ENCODE assay signal across 15 cellular contexts in genomic region chr7:50332241-50333176, GRCh38. TPM values are rescaled to one million over a fixed set of nuclear protein-coding genes. Genes with fewer than 3 reads are reported as not detected.
DNase-seq lines count a peak whose midpoint lies in the region; ATAC-seq and TF ChIP-seq lines count a peak whose summit lies in the region.
"Had no signal": no experiment of that assay in that cellular context is flagged by ENCODE, and none has a peak within 500 bp of the region (broad histone marks: within the 10 kb centered on the region; RNA-seq: fewer than 3 reads in every experiment).

No MANE protein-coding gene starts in this region.

- no peak for TF ChIP-seq POLR2A in spleen (IDR thresholded peaks at IDR 0.05)

- no peaks in the 10 kb centered on the region for H3F3A ChIP-seq in GM23338 (replicated peaks; ENCODE audit: low read depth)

- no peaks in the 10 kb centered on the region for H3K27me3 Mint-ChIP-seq in activated CD4-positive, alpha-beta memory T cell treated with anti-CD3 and anti-CD28 coated beads for 36 hours
- H3K27me3 Mint-ChIP-seq in activated CD4-positive, alpha-beta memory T cell treated with anti-CD3 and anti-CD28 coated beads, Interleukin-2, amount 10 ng/mL, durations not matched to agents 7 days and 5 days: no peaks in the 10 kb centered on the region
- peaks cover 2% of the 10 kb centered on the region for H3K27me3 Mint-ChIP-seq in GM23338 (ENCODE audit: insufficient read depth, low read depth, poor library complexity)
- H3K27me3 Mint-ChIP-seq in activated T-helper 1 cell treated with anti-CD3 and anti-CD28 coated beads, Interleukin-12 subunit alpha, Interleukin-12 subunit beta, Interleukin-2, Interleukin-4 antibody, amounts not matched to agents 30 ng/mL and 10 ng/mL and 1 ng/mL, durations not matched to agents 14 hours and 24 hours and 36 hours (ENCODE audit: insufficient read depth): no peaks in the 10 kb centered on the region

- TF ChIP-seq CTCF in GM23338 (conservative IDR thresholded peaks at IDR 0.05; ENCODE audit: low read depth in 2 of 2) (no peak), spleen (IDR thresholded peaks at IDR 0.05 in 8 of 11, conservative IDR thresholded peaks at IDR 0.05 in 3 of 11) (no peak)

- H2AFZ ChIP-seq in GM23338: 0 out of 2 replicates have a peak overlapping the region, but pooled peaks have one; percentile 1

- no peak overlapping the region for H3K4me2 ChIP-seq in GM23338

- H3K4me3 Mint-ChIP-seq in activated CD4-positive, alpha-beta memory T cell treated with anti-CD3 and anti-CD28 coated beads for 36 hours: no peak overlapping the region
- H3K4me3 Mint-ChIP-seq in activated CD4-positive, alpha-beta memory T cell treated with anti-CD3 and anti-CD28 coated beads, Interleukin-2, amount 10 ng/mL, durations not matched to agents 7 days and 5 days: no peak overlapping the region
- H3K4me3 Mint-ChIP-seq in GM23338: no peak overlapping the region
- H3K4me3 Mint-ChIP-seq in activated T-helper 1 cell treated with anti-CD3 and anti-CD28 coated beads, Interleukin-12 subunit alpha, Interleukin-12 subunit beta, Interleukin-2, Interleukin-4 antibody, amounts not matched to agents 30 ng/mL and 10 ng/mL and 1 ng/mL, durations not matched to agents 14 hours and 24 hours and 36 hours: peak overlapping the region; percentile 73
- H3K4me3 Mint-ChIP-seq: T-helper 1 cell treated with Interleukin-12 subunit alpha and Interleukin-12 subunit beta and Interleukin-4 antibody, amounts not matched to agents 30 μg/mL and 1 μg/mL, for 36 hours had no signal

- H3K27ac ChIP-seq in GM23338 (ENCODE audit: low read depth) (no peak overlapping the region), spleen (peak overlapping the region; percentile 69 to 92 (median 82))
- H3K27ac ChIP-seq: cardiac muscle cell, RWPE1 had no signal

- peaks cover 14% of the 10 kb centered on the region for H3K4me1 Mint-ChIP-seq in activated CD4-positive, alpha-beta memory T cell treated with anti-CD3 and anti-CD28 coated beads for 36 hours (ENCODE audit: low read depth)
- H3K4me1 Mint-ChIP-seq in activated CD4-positive, alpha-beta memory T cell treated with anti-CD3 and anti-CD28 coated beads, Interleukin-2, amount 10 ng/mL, durations not matched to agents 7 days and 5 days: peaks cover 15% of the 10 kb centered on the region
- H3K4me1 Mint-ChIP-seq in GM23338: peaks cover 11% of the 10 kb centered on the region
- H3K4me1 Mint-ChIP-seq in activated T-helper 1 cell treated with anti-CD3 and anti-CD28 coated beads, Interleukin-12 subunit alpha, Interleukin-12 subunit beta, Interleukin-2, Interleukin-4 antibody, amounts not matched to agents 30 ng/mL and 10 ng/mL and 1 ng/mL, durations not matched to agents 14 hours and 24 hours and 36 hours (ENCODE audit: low read depth): peaks cover 52% of the 10 kb centered on the region

- H3K36me3 ChIP-seq in GM23338 (ENCODE audit: insufficient read depth) (no peaks in the 10 kb centered on the region), spleen (peaks cover 0 to 65% (median 15%) of the 10 kb centered on the region in 6 donors)
- H3K36me3 ChIP-seq: cardiac muscle cell had no signal

- POLR2A ChIA-PET in activated CD4-positive, alpha-beta memory T cell treated with anti-CD3 and anti-CD28 coated beads for 36 hours (lab: Charles Lee): interaction anchor here (1.0 to 4.0 kb wide), 12 partner anchors 8 to 126 kb away, joined by 3 to 42 read pairs (median 5); partner anchors contain the start of gene IKZF1
- POLR2A ChIA-PET in activated CD4-positive, alpha-beta memory T cell treated with anti-CD3 and anti-CD28 coated beads, Interleukin-2, amount 10 ng/mL, durations not matched to agents 7 days and 5 days (lab: Charles Lee): interaction anchor here (0.8 to 5.2 kb wide), 12 partner anchors 8 to 127 kb away, joined by 3 to 264 read pairs (median 9); partner anchors contain the start of gene IKZF1

- H3K79me2 ChIP-seq in GM23338 (replicated peaks; ENCODE audit: insufficient read depth): no peaks in the 10 kb centered on the region

- H3K4me1 ChIP-seq in GM23338 (ENCODE audit: insufficient read depth) (0 out of 2 replicates have a peak, but pooled peaks cover 5% of the 10 kb centered on the region), spleen (peaks cover 74 to 100% (median 90%) of the 10 kb centered on the region in 6 donors)

- 55 to 76% (median 70%) methylated on average over 8 of the region's 8 CpGs for WGBS in spleen, 5 donors

- ATAC-seq in GM23338 (no peak), HG02571 (IDR thresholded peaks at IDR 0.05; ENCODE audit: unreplicated experiment) (no peak)
- ATAC-seq: HepG2 had no signal

- no peaks in the 10 kb centered on the region for H3K9me3 ChIP-seq in spleen

- H4K20me1 ChIP-seq in GM23338 (replicated peaks; ENCODE audit: insufficient read depth): no peaks in the 10 kb centered on the region

- H3K9me3 Mint-ChIP-seq in activated CD4-positive, alpha-beta memory T cell treated with anti-CD3 and anti-CD28 coated beads for 36 hours: no peaks in the 10 kb centered on the region
- H3K9me3 Mint-ChIP-seq in activated CD4-positive, alpha-beta memory T cell treated with anti-CD3 and anti-CD28 coated beads, Interleukin-2, amount 10 ng/mL, durations not matched to agents 7 days and 5 days: no peaks in the 10 kb centered on the region
- H3K9me3 Mint-ChIP-seq in GM23338: no peaks in the 10 kb centered on the region
- no peaks in the 10 kb centered on the region for H3K9me3 Mint-ChIP-seq in activated T-helper 1 cell treated with anti-CD3 and anti-CD28 coated beads, Interleukin-12 subunit alpha, Interleukin-12 subunit beta, Interleukin-2, Interleukin-4 antibody, amounts not matched to agents 30 ng/mL and 10 ng/mL and 1 ng/mL, durations not matched to agents 14 hours and 24 hours and 36 hours
- H3K9me3 Mint-ChIP-seq: T-helper 1 cell treated with Interleukin-12 subunit alpha and Interleukin-12 subunit beta and Interleukin-4 antibody, amounts not matched to agents 30 μg/mL and 1 μg/mL, for 36 hours had no signal

- H3K9me2 ChIP-seq in GM23338 (ENCODE audit: insufficient read depth): no peaks in the 10 kb centered on the region

- no peak overlapping the region for H3K27ac Mint-ChIP-seq in activated CD4-positive, alpha-beta memory T cell treated with anti-CD3 and anti-CD28 coated beads for 36 hours
- H3K27ac Mint-ChIP-seq in activated CD4-positive, alpha-beta memory T cell treated with anti-CD3 and anti-CD28 coated beads, Interleukin-2, amount 10 ng/mL, durations not matched to agents 7 days and 5 days: no peak overlapping the region
- no peak overlapping the region for H3K27ac Mint-ChIP-seq in GM23338
- peak overlapping the region; percentile 81 for H3K27ac Mint-ChIP-seq in activated T-helper 1 cell treated with anti-CD3 and anti-CD28 coated beads, Interleukin-12 subunit alpha, Interleukin-12 subunit beta, Interleukin-2, Interleukin-4 antibody, amounts not matched to agents 30 ng/mL and 10 ng/mL and 1 ng/mL, durations not matched to agents 14 hours and 24 hours and 36 hours
- H3K27ac Mint-ChIP-seq: T-helper 1 cell treated with Interleukin-12 subunit alpha and Interleukin-12 subunit beta and Interleukin-4 antibody, amounts not matched to agents 30 μg/mL and 1 μg/mL, for 36 hours had no signal

- peaks cover 49% of the 10 kb centered on the region for H3K36me3 Mint-ChIP-seq in activated CD4-positive, alpha-beta memory T cell treated with anti-CD3 and anti-CD28 coated beads for 36 hours
- peaks cover 27% of the 10 kb centered on the region for H3K36me3 Mint-ChIP-seq in activated CD4-positive, alpha-beta memory T cell treated with anti-CD3 and anti-CD28 coated beads, Interleukin-2, amount 10 ng/mL, durations not matched to agents 7 days and 5 days (ENCODE audit: low read depth)
- H3K36me3 Mint-ChIP-seq in GM23338 (ENCODE audit: low read depth): no peaks in the 10 kb centered on the region
- peaks cover 42% of the 10 kb centered on the region for H3K36me3 Mint-ChIP-seq in activated T-helper 1 cell treated with anti-CD3 and anti-CD28 coated beads, Interleukin-12 subunit alpha, Interleukin-12 subunit beta, Interleukin-2, Interleukin-4 antibody, amounts not matched to agents 30 ng/mL and 10 ng/mL and 1 ng/mL, durations not matched to agents 14 hours and 24 hours and 36 hours (ENCODE audit: low read depth)

- CTCF ChIA-PET in activated CD4-positive, alpha-beta memory T cell treated with anti-CD3 and anti-CD28 coated beads for 36 hours (lab: Charles Lee): interaction anchor here (0.9 to 2.4 kb wide), 9 partner anchors 12 to 127 kb away, joined by 3 to 18 read pairs (median 4); no protein-coding TSS in a partner anchor
- CTCF ChIA-PET in activated CD4-positive, alpha-beta memory T cell treated with anti-CD3 and anti-CD28 coated beads, Interleukin-2, amount 10 ng/mL, durations not matched to agents 7 days and 5 days (lab: Charles Lee): interaction anchor here (0.8 to 2.8 kb wide), 11 partner anchors 11 to 189 kb away, joined by 3 to 14 read pairs (median 5); no protein-coding TSS in a partner anchor

- peak; percentile 23 for DNase-seq in activated CD4-positive, alpha-beta memory T cell treated with anti-CD3 and anti-CD28 coated beads for 36 hours
- DNase-seq in activated CD4-positive, alpha-beta memory T cell treated with anti-CD3 and anti-CD28 coated beads, Interleukin-2, amount 10 ng/mL, durations not matched to agents 7 days and 5 days: no peak
- DNase-seq in GM23338 (ENCODE audit: low spot score) (no peak), spleen (no peak), COLO668 (lab: John Stamatoyannopoulos, UW; ENCODE audit: unreplicated experiment) (no peak)
- no peak for DNase-seq in activated T-helper 1 cell treated with anti-CD3 and anti-CD28 coated beads, Interleukin-12 subunit alpha, Interleukin-12 subunit beta, Interleukin-2, Interleukin-4 antibody, amounts not matched to agents 30 ng/mL and 10 ng/mL and 1 ng/mL, durations not matched to agents 14 hours and 24 hours and 36 hours (ENCODE audit: low spot score)
- DNase-seq in activated CD4-positive, CD25-positive, alpha-beta regulatory T cell treated with anti-CD3 and anti-CD28 coated beads, Interleukin-2, amount 50 U/mL, for 72 hours: no peak
- DNase-seq: activated gamma-delta T cell, DMS 273 treated with DMSO at 0.1 percent for 48 hours, NCI-H446 had no signal

- H3K27me3 ChIP-seq in GM23338 (ENCODE audit: insufficient read depth) (no peaks in the 10 kb centered on the region), spleen (replicated peaks in 1 of 7) (no peaks in the 10 kb centered on the region)
- H3K27me3 ChIP-seq: cardiac muscle cell had no signal

- H3K4me3 ChIP-seq in GM23338 (no peak overlapping the region), spleen (peak overlapping the region in 2 of 8 donors; percentile 2 to 31)
- H3K4me3 ChIP-seq: cardiac muscle cell had no signal

- intact Hi-C loops in activated CD4-positive, alpha-beta memory T cell treated with anti-CD3 and anti-CD28 coated beads for 36 hours (cut with micrococcal nuclease): loop anchor here (1.0 to 5.0 kb wide), 3 partner anchors 8 to 35 kb away; no protein-coding TSS in a partner anchor
- intact Hi-C loops in activated T-helper 1 cell treated with anti-CD3 and anti-CD28 coated beads, Interleukin-12 subunit alpha, Interleukin-12 subunit beta, Interleukin-2, Interleukin-4 antibody, amounts not matched to agents 30 ng/mL and 10 ng/mL and 1 ng/mL, durations not matched to agents 14 hours and 24 hours and 36 hours (cut with micrococcal nuclease): loop anchor here (1.0 to 2.0 kb wide), 4 partner anchors 8 to 65 kb away; no protein-coding TSS in a partner anchor
- intact Hi-C loops in spleen (cut with DNase I; ENCODE audit: low total_unique reads): no loop called here

RNA-seq across cellular contexts. Expression of gene IKZF1, which starts 28.0 kb away (rescaled TPM):
- total RNA-seq in activated CD4-positive, alpha-beta memory T cell treated with anti-CD3 and anti-CD28 coated beads for 36 hours: 100 to 1,000 TPM; 207 to 216 TPM
- 100 to 1,000 TPM; 383 to 404 TPM for total RNA-seq in activated CD4-positive, alpha-beta memory T cell treated with anti-CD3 and anti-CD28 coated beads, Interleukin-2, amount 10 ng/mL, durations not matched to agents 7 days and 5 days
- total RNA-seq in GM23338 (2014; rRNA removed; shearing (Covaris generic)): 0.43 and 1.8 TPM in 2 replicates
- 0.45 and 0.57 TPM in 2 replicates for polyA plus RNA-seq in GM23338 (2016; fragmentation: Nextera tagmentation; extraction: Ambion mirVana)
- 324 and 329 TPM in 2 replicates for total RNA-seq in activated T-helper 1 cell treated with anti-CD3 and anti-CD28 coated beads, Interleukin-12 subunit alpha, Interleukin-12 subunit beta, Interleukin-2, Interleukin-4 antibody, amounts not matched to agents 30 ng/mL and 10 ng/mL and 1 ng/mL, durations not matched to agents 14 hours and 24 hours and 36 hours
- total RNA-seq in spleen: 100 to 1,000 TPM; 212 to 389 (median 260) TPM
- polyA plus RNA-seq in spleen: 10 to 100 TPM; 36.4 to 39.2 (median 37.9) TPM
- total RNA-seq: HepG2 had no signal
- polyA plus RNA-seq: cardiac muscle cell, HepG2 had no signal

Comparison
In these comparisons a context has a peak if more than half of its experiments do, and no peak if none do; other contexts are left out.
1. RNA of gene IKZF1, which starts 28.0 kb away (total RNA-seq): 383 to 404 TPM in activated CD4-positive, alpha-beta memory T cell treated with anti-CD3 and anti-CD28 coated beads, Interleukin-2, amount 10 ng/mL, durations not matched to agents 7 days and 5 days, 324 to 329 TPM in activated T-helper 1 cell treated with anti-CD3 and anti-CD28 coated beads, Interleukin-12 subunit alpha, Interleukin-12 subunit beta, Interleukin-2, Interleukin-4 antibody, amounts not matched to agents 30 ng/mL and 10 ng/mL and 1 ng/mL, durations not matched to agents 14 hours and 24 hours and 36 hours, 212 to 389 TPM in spleen and 207 to 216 TPM in activated CD4-positive, alpha-beta memory T cell treated with anti-CD3 and anti-CD28 coated beads for 36 hours; 0.43 to 1.8 TPM in GM23338; every median in the first group is over 10 times any median in the second.